In genomic region chr16:47461598-47462266, GRCh38 we compare ENCODE assay signal across 8 cellular contexts.
A peak's percentile ranks its signal among the peaks of the same experiment; 100 is the strongest.
DNase-seq lines count a peak whose midpoint lies in the region; FAIRE-seq and TF ChIP-seq lines count a peak whose summit lies in the region.

No MANE protein-coding gene starts in this region.

- TF ChIP-seq CTCF in astrocyte of the cerebellum (IDR thresholded peaks at IDR 0.05; ENCODE audit: low read depth, low read length, missing control alignments) (no peak), retinal pigment epithelial cell (conservative IDR thresholded peaks at IDR 0.05; ENCODE audit: low read depth, low read length) (no peak)

- TF ChIP-seq POLR2A in H54 (IDR thresholded peaks at IDR 0.05; ENCODE audit: low read depth, low read length), result no peak

- FAIRE-seq in H54 (lab: Jason Lieb, UNC), result peak; percentile 81

- H3K4me3 ChIP-seq in astrocyte of the cerebellum (ENCODE audit: low read depth, low read length) (peak overlapping the region; percentile 92), retinal pigment epithelial cell (ENCODE audit: low read length) (peak overlapping the region; percentile 82)

- in situ Hi-C loops in astrocyte of the cerebellum (cut with HindIII; ENCODE audit: low sequenced_read_pairs), result no loop called here

- DNase-seq in NCI-H2227 (lab: John Stamatoyannopoulos, UW; ENCODE audit: unreplicated experiment), result peak; percentile 42
- no peak for DNase-seq in NCI-H2227 treated with DMSO at 0.1 percent for 48 hours (lab: John Stamatoyannopoulos, UW)
- DNase-seq in H54 (ENCODE audit: insufficient read length, low spot score), result peak; percentile 16
- peak; percentile 1 for DNase-seq in NCI-H82 treated with DMSO at 0.1 percent for 48 hours (lab: John Stamatoyannopoulos, UW; ENCODE audit: unreplicated experiment)
- DNase-seq in astrocyte of the cerebellum (ENCODE audit: low read depth), result no peak
- DNase-seq in hippocampal formation (lab: John Stamatoyannopoulos, UW), result peak; percentile 26 to 31
- peak; percentile 29 for DNase-seq in retinal pigment epithelial cell (ENCODE audit: low read depth)
- no peak for DNase-seq in GOT3 (lab: John Stamatoyannopoulos, UW)

Comparison
In these comparisons a context has a peak if more than half of its experiments do, and no peak if none do; other contexts are left out.
1. DNase-seq: peak in NCI-H2227 (single experiment), H54 (single experiment), NCI-H82 treated with DMSO at 0.1 percent for 48 hours (single experiment), hippocampal formation (2 of 2) and retinal pigment epithelial cell (single experiment); none in NCI-H2227 treated with DMSO at 0.1 percent for 48 hours (single experiment), astrocyte of the cerebellum (single experiment) and GOT3 (single experiment).